Comparison of ENCODE assay signal across 16 cellular contexts in the genomic region with DNA sequence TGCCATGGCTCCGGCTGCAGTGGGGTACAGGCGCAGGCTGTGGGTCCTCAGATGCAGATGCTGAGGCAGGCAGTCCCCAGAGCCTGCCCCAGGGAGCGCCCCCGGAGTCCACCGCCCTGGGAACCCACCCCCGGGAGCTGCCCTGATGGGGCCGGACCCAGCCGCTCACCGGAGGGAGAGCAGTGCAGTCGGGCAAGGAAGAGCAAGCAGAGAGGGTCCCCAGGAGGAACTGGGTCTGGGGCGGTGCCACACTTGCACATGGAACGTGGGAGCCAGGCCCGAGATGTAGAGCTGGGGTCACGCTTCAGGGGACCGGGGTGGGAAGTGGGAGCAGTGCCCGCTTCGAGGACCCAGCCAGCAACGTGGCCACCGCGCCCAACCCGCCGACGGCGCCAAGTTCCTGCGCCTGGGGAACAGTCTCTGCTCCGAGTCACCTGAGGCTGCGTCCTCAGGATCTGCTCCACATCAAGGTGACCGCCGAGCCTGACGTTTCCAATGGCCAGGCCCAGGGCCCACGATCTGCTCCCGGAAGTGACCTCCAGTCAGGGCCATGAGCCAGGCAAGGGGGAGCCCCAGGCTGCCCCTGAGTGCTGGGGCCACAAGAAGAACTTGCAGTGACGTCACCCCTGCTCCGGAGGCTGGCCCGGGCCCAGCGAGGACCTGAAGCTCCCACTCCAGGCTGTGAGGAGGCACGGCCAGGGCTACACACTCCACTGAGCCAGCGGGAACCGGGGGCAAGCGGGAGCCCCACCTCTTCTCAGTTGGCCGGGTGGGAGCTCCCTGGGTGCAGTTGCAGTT. TPM values are rescaled to one million over a fixed set of nuclear protein-coding genes. Genes with fewer than 3 reads are reported as not detected.
DNase-seq lines count a peak whose midpoint lies in the region; ATAC-seq and TF ChIP-seq lines count a peak whose summit lies in the region.
"Had no signal": no experiment of that assay in that cellular context is flagged by ENCODE, and none has a peak within 500 bp of the region (broad histone marks: within the 10 kb centered on the region; RNA-seq: fewer than 3 reads in every experiment).

No MANE protein-coding gene starts in this region.

- DNase-seq in activated CD8-positive, alpha-beta memory T cell treated with anti-CD3 and anti-CD28 coated beads, Interleukin-2, amount 10 ng/mL, durations not matched to agents 7 days and 5 days: no peak
- DNase-seq in activated CD8-positive, alpha-beta memory T cell treated with anti-CD3 and anti-CD28 coated beads, Interleukin-2, amount 50 U/mL, for 48 hours: no peak
- DNase-seq in right lobe of liver (peak in 1 of 3 donors; percentile 62), thyroid gland (peak; percentile 87 to 88), NCI-H1105 (lab: John Stamatoyannopoulos, UW) (no peak), RKO (ENCODE audit: low spot score) (no peak), WERI-Rb-1 (no peak)
- DNase-seq: activated CD4-positive, alpha-beta T cell treated with anti-CD3 and anti-CD28 coated beads, Interleukin-2, amount 10 ng/mL, durations not matched to agents 24 days and 14 days; CD8-positive, alpha-beta memory T cell; effector CD8-positive, alpha-beta T cell; foreskin melanocyte; naive thymus-derived CD8-positive, alpha-beta T cell; NCI-H526 treated with DMSO at 0.1 percent for 48 hours; stomach had no signal

- no peak overlapping the region for H3K4me3 Mint-ChIP-seq in activated CD8-positive, alpha-beta memory T cell treated with anti-CD3 and anti-CD28 coated beads, Interleukin-2, amount 10 ng/mL, durations not matched to agents 7 days and 5 days
- H3K4me3 Mint-ChIP-seq: activated CD4-positive, alpha-beta T cell treated with anti-CD3 and anti-CD28 coated beads, Interleukin-2, amount 10 ng/mL, durations not matched to agents 24 days and 14 days; activated T-helper 1 cell treated with anti-CD3 and anti-CD28 coated beads, Interleukin-12 subunit alpha, Interleukin-12 subunit beta, Interleukin-2, Interleukin-4 antibody, amounts not matched to agents 30 ng/mL and 10 ng/mL and 1 ng/mL, durations not matched to agents 14 hours and 24 hours and 36 hours; CD8-positive, alpha-beta memory T cell; naive thymus-derived CD8-positive, alpha-beta T cell had no signal

- peaks cover 16% of the 10 kb centered on the region for H3K27me3 Mint-ChIP-seq in activated CD8-positive, alpha-beta memory T cell treated with anti-CD3 and anti-CD28 coated beads, Interleukin-2, amount 10 ng/mL, durations not matched to agents 7 days and 5 days

- H3K27ac Mint-ChIP-seq in activated CD8-positive, alpha-beta memory T cell treated with anti-CD3 and anti-CD28 coated beads, Interleukin-2, amount 10 ng/mL, durations not matched to agents 7 days and 5 days: no peak overlapping the region
- H3K27ac Mint-ChIP-seq: activated CD4-positive, alpha-beta T cell treated with anti-CD3 and anti-CD28 coated beads, Interleukin-2, amount 10 ng/mL, durations not matched to agents 24 days and 14 days; activated T-helper 1 cell treated with anti-CD3 and anti-CD28 coated beads, Interleukin-12 subunit alpha, Interleukin-12 subunit beta, Interleukin-2, Interleukin-4 antibody, amounts not matched to agents 30 ng/mL and 10 ng/mL and 1 ng/mL, durations not matched to agents 14 hours and 24 hours and 36 hours; naive thymus-derived CD8-positive, alpha-beta T cell had no signal

- H3K4me1 Mint-ChIP-seq in activated CD8-positive, alpha-beta memory T cell treated with anti-CD3 and anti-CD28 coated beads, Interleukin-2, amount 10 ng/mL, durations not matched to agents 7 days and 5 days: no peaks in the 10 kb centered on the region
- H3K4me1 Mint-ChIP-seq: activated CD4-positive, alpha-beta T cell treated with anti-CD3 and anti-CD28 coated beads, Interleukin-2, amount 10 ng/mL, durations not matched to agents 24 days and 14 days; CD8-positive, alpha-beta memory T cell; naive thymus-derived CD8-positive, alpha-beta T cell had no signal

- WGBS in right lobe of liver (ENCODE audit: insufficient coverage, low coverage, low lambda C conversion rate, missing lambda C conversion rate): 95% methylated on average over 8 of the region's 41 CpGs
- WGBS in thyroid gland, 2 donors: 26 to 48% methylated on average over 10 to 36 of the region's 41 CpGs

- H3K36me3 ChIP-seq in right lobe of liver: no peaks in the 10 kb centered on the region
- H3K36me3 ChIP-seq in thyroid gland: no peaks in the 10 kb centered on the region
- H3K36me3 ChIP-seq in WERI-Rb-1: no peaks in the 10 kb centered on the region
- H3K36me3 ChIP-seq: stomach had no signal

- H3K9me3 ChIP-seq in right lobe of liver (no peaks in the 10 kb centered on the region), thyroid gland (no peaks in the 10 kb centered on the region), WERI-Rb-1 (ENCODE audit: severe bottlenecking) (no peaks in the 10 kb centered on the region)

- H3K4me1 ChIP-seq in right lobe of liver (peaks cover 0 to 5% (median 0%) of the 10 kb centered on the region in 4 donors), thyroid gland (no peaks in the 10 kb centered on the region)
- H3K4me1 ChIP-seq: stomach had no signal

- H3K4me3 ChIP-seq in right lobe of liver: no peak overlapping the region
- peak overlapping the region in 1 of 3 donors; percentile 13 for H3K4me3 ChIP-seq in thyroid gland (replicated peaks in 1 of 3)
- no peak overlapping the region for H3K4me3 ChIP-seq in WERI-Rb-1 (ENCODE audit: low read depth, low read length)

- TF ChIP-seq POLR2A in right lobe of liver (IDR thresholded peaks at IDR 0.05): no peak
- TF ChIP-seq POLR2A in thyroid gland (IDR thresholded peaks at IDR 0.05): peak in 1 of 2 donors; percentile 10

- CTCF ChIA-PET in activated CD8-positive, alpha-beta memory T cell treated with anti-CD3 and anti-CD28 coated beads, Interleukin-2, amount 10 ng/mL, durations not matched to agents 7 days and 5 days (lab: Charles Lee): no interaction called here

- intact Hi-C loops in right lobe of liver (cut with DNase I) (no loop called here), thyroid gland (cut with DNase I) (no loop called here)

- TF ChIP-seq CTCF in right lobe of liver (IDR thresholded peaks at IDR 0.05) (no peak), thyroid gland (IDR thresholded peaks at IDR 0.05) (no peak), WERI-Rb-1 (IDR thresholded peaks at IDR 0.05; ENCODE audit: low read depth, low read length) (no peak)

- H3K27ac ChIP-seq in right lobe of liver: no peak overlapping the region
- peak overlapping the region in 2 of 3 donors; percentile 49 to 72 for H3K27ac ChIP-seq in thyroid gland
- no peak overlapping the region for H3K27ac ChIP-seq in WERI-Rb-1
- H3K27ac ChIP-seq: stomach had no signal

- H3K9me3 Mint-ChIP-seq in activated CD8-positive, alpha-beta memory T cell treated with anti-CD3 and anti-CD28 coated beads, Interleukin-2, amount 10 ng/mL, durations not matched to agents 7 days and 5 days (ENCODE audit: low read depth): no peaks in the 10 kb centered on the region

- H3K27me3 ChIP-seq in right lobe of liver: no peaks in the 10 kb centered on the region
- no peaks in the 10 kb centered on the region for H3K27me3 ChIP-seq in thyroid gland
- no peaks in the 10 kb centered on the region for H3K27me3 ChIP-seq in WERI-Rb-1 (ENCODE audit: insufficient read depth, low read depth, severe bottlenecking)
- H3K27me3 ChIP-seq: stomach had no signal

- no peaks in the 10 kb centered on the region for H3K36me3 Mint-ChIP-seq in activated CD8-positive, alpha-beta memory T cell treated with anti-CD3 and anti-CD28 coated beads, Interleukin-2, amount 10 ng/mL, durations not matched to agents 7 days and 5 days

- ATAC-seq in activated CD8-positive, alpha-beta memory T cell treated with anti-CD3 and anti-CD28 coated beads, Interleukin-2, amount 10 ng/mL, durations not matched to agents 7 days and 5 days: peak; percentile 12
- peak; percentile 35 for ATAC-seq in esophagus mucosa
- peak in 3 of 4 donors; percentile 30 to 50 (median 47) for ATAC-seq in right lobe of liver

RNA-seq across cellular contexts. Expression of a gene that starts 27.0 kb away (rescaled TPM):
- 10 to 100 TPM; 44.0 to 49.0 TPM for total RNA-seq in activated CD8-positive, alpha-beta memory T cell treated with anti-CD3 and anti-CD28 coated beads, Interleukin-2, amount 10 ng/mL, durations not matched to agents 7 days and 5 days
- total RNA-seq in esophagus mucosa: 65.9 TPM
- 10 to 100 TPM; 54.7 to 91.6 (median 71.5) TPM for total RNA-seq in right lobe of liver
- 100 to 1,000 TPM; 118 to 147 (median 138) TPM for total RNA-seq in thyroid gland

Comparison
In these comparisons a context has a peak if more than half of its experiments do, and no peak if none do; other contexts are left out.
1. DNase-seq: peak in thyroid gland (2 of 2); none in activated CD8-positive, alpha-beta memory T cell treated with anti-CD3 and anti-CD28 coated beads, Interleukin-2, amount 10 ng/mL, durations not matched to agents 7 days and 5 days (single experiment), activated CD8-positive, alpha-beta memory T cell treated with anti-CD3 and anti-CD28 coated beads, Interleukin-2, amount 50 U/mL, for 48 hours (single experiment), NCI-H1105 (single experiment), RKO (single experiment) and WERI-Rb-1 (single experiment).
2. H3K27ac ChIP-seq: peak in thyroid gland (2 of 3); none in right lobe of liver (0 of 3) and WERI-Rb-1 (single experiment).
3. Peak in every context shown above with its lines, with median percentiles within 50 percentile points of each other: ATAC-seq.